Comparison of ENCODE assay signal across 7 cellular contexts in the genomic region with DNA sequence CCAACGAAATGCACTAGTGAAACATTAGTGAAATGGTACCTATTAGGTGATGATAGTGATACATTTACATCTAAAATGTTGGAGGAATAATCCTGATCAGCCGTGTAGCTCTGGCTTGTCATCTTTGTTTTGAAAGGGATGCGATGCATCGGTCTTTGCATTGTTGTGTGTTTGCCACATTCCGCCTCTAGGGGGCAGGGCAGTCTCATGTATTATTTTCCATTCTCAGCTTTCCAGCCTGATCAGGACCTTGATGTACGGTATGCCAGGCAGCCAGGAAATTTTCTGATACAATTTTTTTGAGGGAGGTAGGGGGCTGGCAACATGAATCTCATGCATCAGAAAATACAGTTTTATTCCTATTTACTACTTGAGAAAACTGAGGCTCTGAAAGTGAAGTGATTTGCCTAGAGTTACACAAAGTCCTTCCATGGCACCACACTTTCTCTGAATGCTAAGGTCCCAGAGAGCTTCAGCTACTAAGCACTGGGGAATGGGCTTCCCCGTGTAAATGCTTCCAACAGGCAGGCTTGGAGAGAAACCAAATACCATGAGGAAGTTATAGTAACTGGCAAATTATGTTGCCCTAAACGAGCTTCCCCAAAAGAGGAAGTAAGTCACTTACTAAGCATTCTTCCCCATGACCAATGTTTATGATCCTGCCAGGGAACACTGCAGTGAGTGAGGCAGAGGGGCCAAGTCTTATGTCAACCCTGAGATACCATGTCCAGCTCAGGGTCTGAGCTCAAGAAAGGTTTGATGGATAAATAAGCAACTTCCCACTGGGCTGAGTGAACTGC. TPM values are rescaled to one million over a fixed set of nuclear protein-coding genes. Genes with fewer than 3 reads are reported as not detected.
A peak's percentile ranks its signal among the peaks of the same experiment; 100 is the strongest.
DNase-seq lines count a peak whose midpoint lies in the region; ATAC-seq and TF ChIP-seq lines count a peak whose summit lies in the region.

No MANE protein-coding gene starts in this region.

- H2BK120ac ChIP-seq in IMR-90 (ENCODE audit: low read depth, low read length): no peak overlapping the region

- no peak overlapping the region for H3K4ac ChIP-seq in IMR-90 (ENCODE audit: low read depth, low read length)

- TF ChIP-seq POLR2A in IMR-90 (IDR thresholded peaks at IDR 0.05; ENCODE audit: low read depth, low read length): no peak

- no peak overlapping the region for H3K9ac ChIP-seq in IMR-90 (ENCODE audit: low read depth, low read length)

- POLR2A ChIA-PET in GM10248 (lab: Yijun Ruan, JAX): no interaction called here
- POLR2A ChIA-PET in IMR-90 (lab: Charles Lee; ENCODE audit: unreplicated experiment): interaction anchor here (1.2 kb wide), 1 partner anchor 88 kb away, joined by 3 read pairs; the partner anchor contains the start of gene KDM5C
- POLR2A ChIA-PET in activated naive CD8-positive, alpha-beta T cell treated with anti-CD3 and anti-CD28 coated beads, Interleukin-2, amount 10 ng/mL, durations not matched to agents 7 days and 5 days (lab: Charles Lee): no interaction called here

- H3K27me3 ChIP-seq in IMR-90 (ENCODE audit: control insufficient read depth, insufficient read depth, low read length): peaks cover 12% of the 10 kb centered on the region
- peaks cover 0 to 13% (median 0%) of the 10 kb centered on the region in 3 donors for H3K27me3 ChIP-seq in psoas muscle (ENCODE audit: insufficient read depth in 3 of 3, low read length in 2 of 3)

- no peak overlapping the region for H2BK20ac ChIP-seq in IMR-90 (ENCODE audit: low read depth, low read length)

- H3K36me3 ChIP-seq in IMR-90 (ENCODE audit: control insufficient read depth, insufficient read depth, low read length): no peaks in the 10 kb centered on the region
- H3K36me3 ChIP-seq in psoas muscle (ENCODE audit: insufficient read depth in 1 of 2, low read depth in 1 of 2): no peaks in the 10 kb centered on the region

- H4K20me1 ChIP-seq in IMR-90 (ENCODE audit: insufficient read depth, low read length): 0 out of 2 replicates have a peak, but pooled peaks cover 3% of the 10 kb centered on the region

- no peak overlapping the region; the same call in 1 of the 2 replicates for H3K56ac ChIP-seq in IMR-90 (ENCODE audit: extremely low read depth, insufficient read depth, low read length)

- dilution Hi-C loops in IMR-90 (cut with HindIII; ENCODE audit: low sequenced_read_pairs, unreplicated experiment): no loop called here

- TF ChIP-seq RAD21 in IMR-90 (IDR thresholded peaks at IDR 0.05; ENCODE audit: low read length): peak; percentile 75

- no peak overlapping the region for H3K4me3 Mint-ChIP-seq in activated naive CD8-positive, alpha-beta T cell treated with anti-CD3 and anti-CD28 coated beads, Interleukin-2, amount 10 ng/mL, durations not matched to agents 7 days and 5 days

- intact Hi-C loops in IMR-90 (cut with micrococcal nuclease): loop anchor here (1.0 to 5.0 kb wide), 2 partner anchors 123 to 169 kb away; no protein-coding TSS in a partner anchor
- intact Hi-C loops in Right ventricle myocardium superior (cut with DNase I): no loop called here
- intact Hi-C loops in psoas muscle (cut with DNase I): loop anchor here (2.0 to 10.0 kb wide), 2 partner anchors 122 to 168 kb away; partner anchors contain the start of gene HSD17B10 (in 1 of the 2)

- DNase-seq in GM10248 (ENCODE audit: extremely low spot score) (peak; percentile 64), IMR-90 (peak; percentile 81), Right ventricle myocardium superior (peak; percentile 57), psoas muscle (peak; percentile 58 to 75), NCI-H524 treated with DMSO at 0.1 percent for 48 hours (lab: John Stamatoyannopoulos, UW) (no peak)
- peak; percentile 48 for DNase-seq in activated naive CD8-positive, alpha-beta T cell treated with anti-CD3 and anti-CD28 coated beads, Interleukin-2, amount 10 ng/mL, durations not matched to agents 7 days and 5 days

- H3K9me3 Mint-ChIP-seq in activated naive CD8-positive, alpha-beta T cell treated with anti-CD3 and anti-CD28 coated beads, Interleukin-2, amount 10 ng/mL, durations not matched to agents 7 days and 5 days: no peaks in the 10 kb centered on the region

- H3K4me3 ChIP-seq in IMR-90 (ENCODE audit: insufficient read depth, low read depth, low read length) (no peak overlapping the region), psoas muscle (no peak overlapping the region)

- ATAC-seq in IMR-90 (ENCODE audit: low read depth): peak; percentile 84
- ATAC-seq in SK-N-SH treated with all-trans-retinoic acid at 6 μM for 48 hours: peak; percentile 85
- peak; percentile 59 for ATAC-seq in activated naive CD8-positive, alpha-beta T cell treated with anti-CD3 and anti-CD28 coated beads, Interleukin-2, amount 10 ng/mL, durations not matched to agents 7 days and 5 days (ENCODE audit: low read depth)
- ATAC-seq in Right ventricle myocardium superior (ENCODE audit: poor library complexity): peak; percentile 88
- peak; percentile 70 to 82 (median 75) for ATAC-seq in psoas muscle

- H3K4me1 ChIP-seq in IMR-90 (ENCODE audit: control insufficient read depth, insufficient read depth, low read length) (peaks cover 3% of the 10 kb centered on the region), psoas muscle (no peaks in the 10 kb centered on the region)

- H3K36me3 Mint-ChIP-seq in activated naive CD8-positive, alpha-beta T cell treated with anti-CD3 and anti-CD28 coated beads, Interleukin-2, amount 10 ng/mL, durations not matched to agents 7 days and 5 days: no peaks in the 10 kb centered on the region

- H3K18ac ChIP-seq in IMR-90 (ENCODE audit: low read depth, low read length): no peak overlapping the region

- H3K27me3 Mint-ChIP-seq in activated naive CD8-positive, alpha-beta T cell treated with anti-CD3 and anti-CD28 coated beads, Interleukin-2, amount 10 ng/mL, durations not matched to agents 7 days and 5 days: peaks cover 11% of the 10 kb centered on the region

- peak overlapping the region; percentile 5 for H2BK5ac ChIP-seq in IMR-90 (ENCODE audit: low read depth, low read length, poor library complexity, severe bottlenecking)

- H3K23ac ChIP-seq in IMR-90 (ENCODE audit: low read depth, low read length): no peak overlapping the region

- in situ Hi-C loops in IMR-90 (cut with MboI; ENCODE audit: low sequenced_read_pairs): loop anchor here (5.0 kb wide), 1 partner anchor 119 kb away; the partner anchor contains the start of gene HSD17B10

- H3K27ac Mint-ChIP-seq in activated naive CD8-positive, alpha-beta T cell treated with anti-CD3 and anti-CD28 coated beads, Interleukin-2, amount 10 ng/mL, durations not matched to agents 7 days and 5 days: no peak overlapping the region

- H4K5ac ChIP-seq in IMR-90 (ENCODE audit: low read depth, low read length): no peak overlapping the region

- H3K9me1 ChIP-seq in IMR-90 (ENCODE audit: insufficient read depth, low read length): no peaks in the 10 kb centered on the region

- H3K9me3 ChIP-seq in IMR-90 (ENCODE audit: control insufficient read depth, insufficient read depth, low read length) (no peaks in the 10 kb centered on the region), psoas muscle (no peaks in the 10 kb centered on the region)

- H2AFZ ChIP-seq in IMR-90 (replicated peaks; ENCODE audit: low read length, poor library complexity): peak overlapping the region; percentile 17

- no peak overlapping the region for H2BK15ac ChIP-seq in IMR-90 (ENCODE audit: low read depth, low read length)

- peak overlapping the region; percentile 66; the same call in 1 of the 2 replicates for H2AK5ac ChIP-seq in IMR-90 (ENCODE audit: low read depth, low read length)

- no peak overlapping the region for H4K8ac ChIP-seq in IMR-90 (ENCODE audit: low read depth in 2 of 2, low read length in 2 of 2)

- H3K4me2 ChIP-seq in IMR-90 (ENCODE audit: low read depth, low read length): peak overlapping the region; percentile 30

- H2AK9ac ChIP-seq in IMR-90 (replicated peaks; ENCODE audit: low read depth, low read length, poor library complexity): peak overlapping the region; percentile 51

- H3K79me1 ChIP-seq in IMR-90 (ENCODE audit: low read depth in 1 of 2, low read length in 2 of 2): no peaks in the 10 kb centered on the region; a peak in 1 of 4 replicates

- H3K27ac ChIP-seq in IMR-90 (ENCODE audit: insufficient read depth, low read length) (peak overlapping the region; percentile 26; the same call in 1 of the 2 replicates), psoas muscle (no peak overlapping the region)

- no TSS peak for BruUV-seq in IMR-90 (replicated peaks; lab: Mats Ljungman, UMichigan)

- CTCF ChIA-PET in GM10248 (lab: Yijun Ruan, JAX) (interaction anchor here (0.8 to 4.5 kb wide), 31 partner anchors 8 to 218 kb away, joined by 3 to 49 read pairs (median 5); partner anchors contain the start of genes RIBC1 and SMC1A), IMR-90 (lab: Yijun Ruan, JAX) (interaction anchor here (0.6 to 2.2 kb wide), 17 partner anchors 11 to 179 kb away, joined by 3 to 7 read pairs (median 4); no protein-coding TSS in a partner anchor)

- H4K91ac ChIP-seq in IMR-90 (ENCODE audit: insufficient read depth, low read depth, low read length): no peak overlapping the region

- WGBS in IMR-90 (ENCODE audit: extremely low coverage in 2 of 2, insufficient read length in 1 of 2), 2 experiments: no CpG with 5 or more reads among the region's 8 CpGs
- 8 to 14% (median 11%) methylated on average over 8 of the region's 8 CpGs for WGBS in psoas muscle, 3 donors

- TF ChIP-seq CTCF in GM10248 (IDR thresholded peaks at IDR 0.05; ENCODE audit: control extremely low read depth, extremely low read depth, low read depth, missing control alignments): peak; percentile 61
- TF ChIP-seq CTCF in IMR-90 (conservative IDR thresholded peaks at IDR 0.05; ENCODE audit: low read depth, low read length): peak; percentile 82
- TF ChIP-seq CTCF in psoas muscle (IDR thresholded peaks at IDR 0.05): peak; percentile 85

- H3K4me1 Mint-ChIP-seq in activated naive CD8-positive, alpha-beta T cell treated with anti-CD3 and anti-CD28 coated beads, Interleukin-2, amount 10 ng/mL, durations not matched to agents 7 days and 5 days: peaks cover 2% of the 10 kb centered on the region

- no peak overlapping the region; the same call in 1 of the 2 replicates for H3K14ac ChIP-seq in IMR-90 (replicated peaks; ENCODE audit: low read depth, low read length)

TF ChIP-seq in IMR-90, 13 proteins besides CTCF, POLR2A, EP300 and RAD21:
- peak; percentile 46 for TF ChIP-seq SMC3 (IDR thresholded peaks at IDR 0.05; ENCODE audit: low read depth, low read length)
- no peak for TF ChIP-seq FOS (IDR thresholded peaks at IDR 0.05; ENCODE audit: low read depth, low read length)

RNA-seq across cellular contexts. Expression of gene IQSEC2, which starts 31.8 kb away (rescaled TPM):
- total RNA-seq in IMR-90 (2012; rRNA removed) (2.5 and 3.9 TPM in 2 replicates), Right ventricle myocardium superior (10.5 TPM), psoas muscle (10 to 100 TPM; 38.8 to 63.8 (median 47.5) TPM)
- polyA plus RNA-seq in IMR-90 (2012; rRNA removed) (11.4 and 13.0 TPM in 2 replicates), psoas muscle (10 to 100 TPM in 2 of 3 donors, 1 to 10 TPM in 1; 8.2 to 41.5 (median 32.3) TPM)
- polyA plus RNA-seq in IMR-90 (2012; cell fraction: cytosol; rRNA removed): 11.5 and 14.2 TPM in 2 replicates
- polyA plus RNA-seq in IMR-90 (2012; cell fraction: nucleus; rRNA removed; ENCODE audit: low replicate concordance): 17.3 and 23.1 TPM in 2 replicates
- under 1 TPM; 0.82 to 0.83 TPM for total RNA-seq in activated naive CD8-positive, alpha-beta T cell treated with anti-CD3 and anti-CD28 coated beads, Interleukin-2, amount 10 ng/mL, durations not matched to agents 7 days and 5 days
